In genomic region chr1:108624069-108624468, GRCh38 we compare ENCODE assay signal across 2 cellular contexts.
TF ChIP-seq lines count a peak whose summit lies in the region.

No MANE protein-coding gene starts in this region.

TF ChIP-seq in K562, 482 proteins besides CTCF, POLR2A, EP300 and RAD21:
- TF ChIP-seq ZNF197 (CRISPR knock-in tag; IDR thresholded peaks at IDR 0.05; ENCODE audit: low read depth) (no peak), RNF219 (CRISPR knock-in tag; IDR thresholded peaks at IDR 0.05) (no peak), FOXJ2 (tag; IDR thresholded peaks at IDR 0.05) (no peak), MAX (CRISPR knock-in tag; IDR thresholded peaks at IDR 0.05) (no peak), ZBTB26 (CRISPR knock-in tag; IDR thresholded peaks at IDR 0.05) (no peak)

TF ChIP-seq in GM12891, 5 proteins besides CTCF, POLR2A, EP300 and RAD21:
- TF ChIP-seq TAF1 (IDR thresholded peaks at IDR 0.05; ENCODE audit: low read depth, low read length) (no peak), PAX5 (IDR thresholded peaks at IDR 0.05; ENCODE audit: insufficient read depth, low read length, severe bottlenecking) (no peak), POU2F2 (IDR thresholded peaks at IDR 0.05; ENCODE audit: low read depth, low read length) (no peak), POLR2AphosphoS5 (IDR thresholded peaks at IDR 0.05; ENCODE audit: low read depth, low read length) (no peak), SPI1 (IDR thresholded peaks at IDR 0.05; ENCODE audit: low read depth, low read length) (no peak)
